ENCODE assay signal across 13 cellular contexts in genomic region chr12:40016960-40017359, GRCh38.
DNase-seq lines count a peak whose midpoint lies in the region; ATAC-seq and TF ChIP-seq lines count a peak whose summit lies in the region.
"Had no signal": no experiment of that assay in that cellular context is flagged by ENCODE, and none has a peak within 500 bp of the region (broad histone marks: within the 10 kb centered on the region; RNA-seq: fewer than 3 reads in every experiment).

No MANE protein-coding gene starts in this region.

- no peak overlapping the region for H3K4me2 ChIP-seq in PC-9

- POLR2A ChIA-PET in PC-9 (lab: Charles Lee; ENCODE audit: unreplicated experiment), result no interaction called here

- H3K9me2 ChIP-seq in PC-9 (ENCODE audit: insufficient read depth), result no peaks in the 10 kb centered on the region

- no peaks in the 10 kb centered on the region for H3K36me3 ChIP-seq in PC-9 (ENCODE audit: low read depth)

- ATAC-seq in HG03025 (IDR thresholded peaks at IDR 0.05; ENCODE audit: low FRiP score, unreplicated experiment) (no peak), HG02678 (IDR thresholded peaks at IDR 0.05; ENCODE audit: unreplicated experiment) (no peak)
- ATAC-seq: CD8-positive, alpha-beta T cell; esophagus mucosa; stimulated activated naive CD8-positive, alpha-beta T cell treated with anti-CD3 and anti-CD28 coated beads, Interleukin-15, amount 100 ng/mL, for 72 hours had no signal

- intact Hi-C loops in PC-9 (cut with micrococcal nuclease; ENCODE audit: unreplicated experiment), result no loop called here

- H3F3A ChIP-seq in PC-9 (ENCODE audit: insufficient read depth, low read depth), result no peaks in the 10 kb centered on the region

- no peak overlapping the region for H3K27ac ChIP-seq in PC-9

- no TSS peak for BruUV-seq in PC-9 (replicated peaks; lab: Mats Ljungman, UMichigan)

- H3K27me3 ChIP-seq in PC-9 (ENCODE audit: insufficient read depth, low read depth), result no peaks in the 10 kb centered on the region

- H3K4me3 ChIP-seq in PC-9 (no peak overlapping the region), fibroblast of villous mesenchyme (ENCODE audit: low read depth, low read length) (no peak overlapping the region), skeletal muscle cell (ENCODE audit: low read depth, low read length) (no peak overlapping the region)

- DNase-seq in GOT3 (lab: John Stamatoyannopoulos, UW), result peak; percentile 95
- peak in 1 of 2 experiments; percentile 36 for DNase-seq in PC-9
- DNase-seq in fibroblast of villous mesenchyme (ENCODE audit: low read depth), result peak; percentile 75
- DNase-seq in skeletal muscle cell (ENCODE audit: low read depth), result peak; percentile 86
- no peak for DNase-seq in SKM-1 (lab: John Stamatoyannopoulos, UW; ENCODE audit: unreplicated experiment)
- DNase-seq: CD8-positive, alpha-beta T cell; naive B cell; NCI-H82; retina; stimulated activated naive CD8-positive, alpha-beta T cell treated with anti-CD3 and anti-CD28 coated beads, Interleukin-15, amount 100 ng/mL, for 72 hours had no signal

- CTCF ChIA-PET in PC-9 (lab: Charles Lee), result no interaction called here

- no peaks in the 10 kb centered on the region for H3K9me3 ChIP-seq in PC-9 (ENCODE audit: insufficient read depth, low read depth)

- no peaks in the 10 kb centered on the region for H3K79me2 ChIP-seq in PC-9 (ENCODE audit: low read depth)

- H3K4me1 ChIP-seq in PC-9 (replicated peaks; ENCODE audit: insufficient read depth), result peaks cover 10% of the 10 kb centered on the region; the same call in 1 of the 2 replicates

- H4K20me1 ChIP-seq in PC-9 (ENCODE audit: insufficient read depth), result no peaks in the 10 kb centered on the region

- TF ChIP-seq CTCF in PC-9 (conservative IDR thresholded peaks at IDR 0.05), result no peak
- TF ChIP-seq CTCF in fibroblast of villous mesenchyme (IDR thresholded peaks at IDR 0.05; ENCODE audit: insufficient read depth, low read depth, low read length), result no peak

- peak overlapping the region; percentile 35; the same call in 1 of the 2 replicates for H2AFZ ChIP-seq in PC-9
